8 cellular contexts compared by ENCODE assay signal in the genomic region with DNA sequence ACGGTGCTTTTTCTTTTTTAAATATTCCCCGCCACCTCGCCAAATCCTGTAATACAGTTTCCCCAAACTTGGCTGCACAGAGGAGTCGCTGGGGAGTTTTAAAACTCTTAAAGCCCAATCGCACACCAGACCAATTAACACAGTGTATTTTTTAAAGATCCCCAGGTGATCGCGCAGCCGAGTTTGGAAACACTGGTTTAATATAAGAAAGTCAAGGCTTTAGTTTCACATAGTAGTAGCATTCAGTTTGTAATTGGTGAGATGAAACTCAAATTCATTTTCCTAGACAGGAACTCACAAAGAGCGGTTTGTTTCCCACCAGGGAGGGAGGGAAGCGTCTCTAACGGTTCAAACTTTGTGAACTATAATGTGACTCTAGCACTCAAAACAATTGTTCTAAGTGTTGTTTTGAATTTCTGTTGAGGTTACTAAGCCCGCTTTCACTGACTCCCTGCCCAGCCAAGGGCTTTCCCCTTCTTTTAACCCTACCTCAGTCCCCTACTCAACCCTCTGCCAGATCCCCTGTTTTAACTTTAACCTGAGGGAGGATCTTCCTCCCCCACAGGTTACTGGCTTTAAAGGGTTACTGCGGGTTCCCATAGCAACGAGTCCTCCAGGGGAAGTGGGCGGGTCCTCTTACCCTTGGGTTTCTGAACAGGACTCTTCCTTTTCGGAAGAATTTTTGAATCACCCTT. TPM values are rescaled to one million over a fixed set of nuclear protein-coding genes. Genes with fewer than 3 reads are reported as not detected.
DNase-seq lines count a peak whose midpoint lies in the region; ATAC-seq and TF ChIP-seq lines count a peak whose summit lies in the region.

No MANE protein-coding gene starts in this region.

- H3K4me1 Mint-ChIP-seq in natural killer cell treated with Interleukin-12 subunit alpha and Interleukin-12 subunit beta and Interleukin-15 and Interleukin-18, amount 100 ng/mL, for 72 hours (ENCODE audit: low read depth in 2 of 2): peaks cover 16 to 18% of the 10 kb centered on the region in 2 donors
- H3K4me1 Mint-ChIP-seq in type B pancreatic cell (ENCODE audit: unreplicated experiment): peaks cover 33% of the 10 kb centered on the region

- H3K4me3 ChIP-seq in fibroblast of villous mesenchyme (ENCODE audit: low read depth, low read length): peak overlapping the region; percentile 62

- H3K36me3 Mint-ChIP-seq in natural killer cell treated with Interleukin-12 subunit alpha and Interleukin-12 subunit beta and Interleukin-15 and Interleukin-18, amount 100 ng/mL, for 72 hours: no peaks in the 10 kb centered on the region
- peaks cover 15% of the 10 kb centered on the region for H3K36me3 Mint-ChIP-seq in type B pancreatic cell

- peak overlapping the region; percentile 78 for H3K4me3 Mint-ChIP-seq in natural killer cell treated with Interleukin-12 subunit alpha and Interleukin-12 subunit beta and Interleukin-15 and Interleukin-18, amount 100 ng/mL, for 72 hours
- H3K4me3 Mint-ChIP-seq in type B pancreatic cell: peak overlapping the region; percentile 97

- DNase-seq in NCI-H69 (lab: John Stamatoyannopoulos, UW) (peak; percentile 95), fibroblast of villous mesenchyme (ENCODE audit: low read depth) (peak; percentile 75), type B pancreatic cell (ENCODE audit: extremely low spot score, unreplicated experiment) (peak; percentile 77)
- peak; percentile 39 to 50 for DNase-seq in activated T-cell treated with anti-CD3 and anti-CD28 coated beads, Interleukin-2, amount 50 U/mL, for 48 hours
- no peak for DNase-seq in natural killer cell treated with Interleukin-12 subunit alpha and Interleukin-12 subunit beta and Interleukin-15 and Interleukin-18, amount 100 ng/mL, for 72 hours (ENCODE audit: low spot score)

- no peak overlapping the region for H3K27ac Mint-ChIP-seq in natural killer cell treated with Interleukin-12 subunit alpha and Interleukin-12 subunit beta and Interleukin-15 and Interleukin-18, amount 100 ng/mL, for 72 hours
- H3K27ac Mint-ChIP-seq in type B pancreatic cell: peak overlapping the region; percentile 94

- peaks cover 9 to 12% of the 10 kb centered on the region in 2 donors for H3K27me3 Mint-ChIP-seq in natural killer cell treated with Interleukin-12 subunit alpha and Interleukin-12 subunit beta and Interleukin-15 and Interleukin-18, amount 100 ng/mL, for 72 hours
- peaks cover 2% of the 10 kb centered on the region for H3K27me3 Mint-ChIP-seq in type B pancreatic cell

- TF ChIP-seq CTCF in 22Rv1 (IDR thresholded peaks at IDR 0.05): no peak
- no peak for TF ChIP-seq CTCF in fibroblast of villous mesenchyme (IDR thresholded peaks at IDR 0.05; ENCODE audit: insufficient read depth, low read depth, low read length)
- no peak for TF ChIP-seq CTCF in type B pancreatic cell (conservative IDR thresholded peaks at IDR 0.05)

- ATAC-seq in GM18498 (IDR thresholded peaks at IDR 0.05; ENCODE audit: unreplicated experiment): peak; percentile 51
- ATAC-seq in HG03354 (IDR thresholded peaks at IDR 0.05; ENCODE audit: poor library complexity, severe bottlenecking, unreplicated experiment): peak; percentile 78
- ATAC-seq in natural killer cell treated with Interleukin-12 subunit alpha and Interleukin-12 subunit beta and Interleukin-15 and Interleukin-18, amount 100 ng/mL, for 72 hours: no peak

- H3K27ac ChIP-seq in 22Rv1: peak overlapping the region; percentile 92

- no peaks in the 10 kb centered on the region for H3K9me3 Mint-ChIP-seq in natural killer cell treated with Interleukin-12 subunit alpha and Interleukin-12 subunit beta and Interleukin-15 and Interleukin-18, amount 100 ng/mL, for 72 hours
- peaks cover 8% of the 10 kb centered on the region for H3K9me3 Mint-ChIP-seq in type B pancreatic cell

RNA-seq across cellular contexts. Expression of a gene that starts 25.7 kb away (rescaled TPM):
- total RNA-seq in fibroblast of villous mesenchyme (25.1 and 74.3 TPM in 2 replicates), type B pancreatic cell (ENCODE audit: low replicate concordance) (75.8 and 114 TPM in 2 replicates)
- 1 to 10 TPM; 4.4 to 4.7 TPM for total RNA-seq in natural killer cell treated with Interleukin-12 subunit alpha and Interleukin-12 subunit beta and Interleukin-15 and Interleukin-18, amount 100 ng/mL, for 72 hours

Comparison
In these comparisons a context has a peak if more than half of its experiments do, and no peak if none do; other contexts are left out.
1. ATAC-seq: peak in GM18498 (single experiment) and HG03354 (single experiment); none in natural killer cell treated with Interleukin-12 subunit alpha and Interleukin-12 subunit beta and Interleukin-15 and Interleukin-18, amount 100 ng/mL, for 72 hours (0 of 2).